In the genomic region with DNA sequence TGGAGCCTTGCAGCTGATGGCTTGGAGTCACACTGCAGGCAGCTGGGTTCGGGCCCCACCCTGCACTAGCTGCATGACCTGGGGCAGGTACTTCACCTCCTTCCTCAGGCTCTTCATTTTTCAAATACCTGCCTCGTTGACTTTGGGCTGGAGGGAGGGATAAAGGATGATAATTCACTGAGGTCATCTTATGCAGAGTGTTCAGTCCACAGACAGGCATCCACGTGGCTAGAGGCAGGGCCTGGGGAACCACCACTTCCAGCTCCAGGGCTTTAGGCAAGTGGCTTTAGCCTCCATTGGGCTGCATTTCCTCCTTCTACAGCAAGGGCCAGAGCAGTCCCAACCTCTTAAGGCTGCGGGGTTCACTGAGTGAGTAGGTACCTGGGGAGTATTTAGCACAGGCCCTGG, we compare ENCODE assay signal across 2 cellular contexts.
TF ChIP-seq lines count a peak whose summit lies in the region.

No MANE protein-coding gene starts in this region.

TF ChIP-seq in HCT116, 20 proteins besides CTCF, POLR2A, EP300 and RAD21:
- TF ChIP-seq YY1 (IDR thresholded peaks at IDR 0.05; ENCODE audit: extremely low read depth, insufficient replicate concordance, low read depth, low read length) (no peak), ELF1 (IDR thresholded peaks at IDR 0.05; ENCODE audit: borderline replicate concordance, low read depth) (no peak), CEBPB (IDR thresholded peaks at IDR 0.05; ENCODE audit: low read depth) (no peak), SP1 (IDR thresholded peaks at IDR 0.05; ENCODE audit: low read depth) (no peak), JUND (IDR thresholded peaks at IDR 0.05) (no peak), EGR1 (IDR thresholded peaks at IDR 0.05; ENCODE audit: low read depth) (no peak), ZNF274 (IDR thresholded peaks at IDR 0.05; ENCODE audit: low read depth, low read length) (no peak), CBX3 (IDR thresholded peaks at IDR 0.05; ENCODE audit: low read depth) (no peak), TCF7L2 (IDR thresholded peaks at IDR 0.05; ENCODE audit: borderline replicate concordance, extremely low read depth, insufficient read depth, insufficient read length) (no peak), EZH2phosphoT487 (IDR thresholded peaks at IDR 0.05; ENCODE audit: borderline replicate concordance) (no peak), FOSL1 (IDR thresholded peaks at IDR 0.05; ENCODE audit: low read depth) (no peak), SIN3A (IDR thresholded peaks at IDR 0.05; ENCODE audit: low read depth) (no peak), ZFX (IDR thresholded peaks at IDR 0.05) (no peak)
- TF ChIP-seq, protein P1, sequence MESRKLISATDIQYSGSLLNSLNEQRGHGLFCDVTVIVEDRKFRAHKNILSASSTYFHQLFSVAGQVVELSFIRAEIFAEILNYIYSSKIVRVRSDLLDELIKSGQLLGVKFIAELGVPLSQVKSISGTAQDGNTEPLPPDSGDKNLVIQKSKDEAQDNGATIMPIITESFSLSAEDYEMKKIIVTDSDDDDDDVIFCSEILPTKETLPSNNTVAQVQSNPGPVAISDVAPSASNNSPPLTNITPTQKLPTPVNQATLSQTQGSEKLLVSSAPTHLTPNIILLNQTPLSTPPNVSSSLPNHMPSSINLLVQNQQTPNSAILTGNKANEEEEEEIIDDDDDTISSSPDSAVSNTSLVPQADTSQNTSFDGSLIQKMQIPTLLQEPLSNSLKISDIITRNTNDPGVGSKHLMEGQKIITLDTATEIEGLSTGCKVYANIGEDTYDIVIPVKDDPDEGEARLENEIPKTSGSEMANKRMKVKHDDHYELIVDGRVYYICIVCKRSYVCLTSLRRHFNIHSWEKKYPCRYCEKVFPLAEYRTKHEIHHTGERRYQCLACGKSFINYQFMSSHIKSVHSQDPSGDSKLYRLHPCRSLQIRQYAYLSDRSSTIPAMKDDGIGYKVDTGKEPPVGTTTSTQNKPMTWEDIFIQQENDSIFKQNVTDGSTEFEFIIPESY (IDR thresholded peaks at IDR 0.05; ENCODE audit: extremely low read depth, insufficient replicate concordance, low read length): no peak

TF ChIP-seq in WTC11, 78 proteins besides CTCF, POLR2A, EP300 and RAD21:
- TF ChIP-seq ZNF317 (CRISPR knock-in tag; IDR thresholded peaks at IDR 0.05; ENCODE audit: borderline replicate concordance, low read depth): no peak
- TF ChIP-seq SOX15 (CRISPR knock-in tag; IDR thresholded peaks at IDR 0.05): no peak
- no peak for TF ChIP-seq FOXP1 (CRISPR knock-in tag; IDR thresholded peaks at IDR 0.05; ENCODE audit: borderline replicate concordance)
- TF ChIP-seq MYBL2 (CRISPR knock-in tag; IDR thresholded peaks at IDR 0.05): no peak
- no peak for TF ChIP-seq ZNF396 (CRISPR knock-in tag; IDR thresholded peaks at IDR 0.05; ENCODE audit: borderline replicate concordance)
- TF ChIP-seq ZNF138 (CRISPR knock-in tag; conservative IDR thresholded peaks at IDR 0.05): no peak
- no peak for TF ChIP-seq USF2 (CRISPR knock-in tag; IDR thresholded peaks at IDR 0.05)
- TF ChIP-seq AR (CRISPR knock-in tag; IDR thresholded peaks at IDR 0.05): no peak
- TF ChIP-seq ZNF219 (CRISPR knock-in tag; IDR thresholded peaks at IDR 0.05; ENCODE audit: borderline replicate concordance): no peak
- TF ChIP-seq ETV6 (CRISPR knock-in tag; IDR thresholded peaks at IDR 0.05): no peak
- TF ChIP-seq, protein P2, sequence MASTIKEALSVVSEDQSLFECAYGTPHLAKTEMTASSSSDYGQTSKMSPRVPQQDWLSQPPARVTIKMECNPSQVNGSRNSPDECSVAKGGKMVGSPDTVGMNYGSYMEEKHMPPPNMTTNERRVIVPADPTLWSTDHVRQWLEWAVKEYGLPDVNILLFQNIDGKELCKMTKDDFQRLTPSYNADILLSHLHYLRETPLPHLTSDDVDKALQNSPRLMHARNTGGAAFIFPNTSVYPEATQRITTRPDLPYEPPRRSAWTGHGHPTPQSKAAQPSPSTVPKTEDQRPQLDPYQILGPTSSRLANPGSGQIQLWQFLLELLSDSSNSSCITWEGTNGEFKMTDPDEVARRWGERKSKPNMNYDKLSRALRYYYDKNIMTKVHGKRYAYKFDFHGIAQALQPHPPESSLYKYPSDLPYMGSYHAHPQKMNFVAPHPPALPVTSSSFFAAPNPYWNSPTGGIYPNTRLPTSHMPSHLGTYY (CRISPR knock-in tag; IDR thresholded peaks at IDR 0.05): no peak
- TF ChIP-seq FOXJ3 (CRISPR knock-in tag; IDR thresholded peaks at IDR 0.05; ENCODE audit: borderline replicate concordance): no peak
- TF ChIP-seq MXD4 (CRISPR knock-in tag; IDR thresholded peaks at IDR 0.05; ENCODE audit: borderline replicate concordance): no peak
